Comparison of ENCODE assay signal across 2 cellular contexts in the genomic region with DNA sequence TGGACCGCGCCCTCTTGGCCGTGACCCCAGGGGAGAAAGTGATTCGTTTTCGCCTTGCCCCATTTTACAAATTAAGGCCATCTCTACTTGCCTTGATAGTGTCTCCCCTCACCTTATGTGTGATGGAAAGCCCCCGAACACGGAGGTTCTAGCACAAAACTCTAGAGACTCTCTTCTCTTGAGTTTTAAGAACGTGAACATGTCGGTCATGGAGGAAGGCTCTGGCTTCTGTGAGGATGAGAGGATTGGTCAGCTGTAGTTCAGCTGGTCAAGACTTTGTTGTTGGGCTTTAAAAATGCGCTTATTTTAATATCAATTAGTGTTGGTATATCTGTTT.
TF ChIP-seq lines count a peak whose summit lies in the region.

No MANE protein-coding gene starts in this region.

TF ChIP-seq in K562, 482 proteins besides CTCF, POLR2A, EP300 and RAD21 (continued from another document and continues in another):
- TF ChIP-seq, protein P1, sequence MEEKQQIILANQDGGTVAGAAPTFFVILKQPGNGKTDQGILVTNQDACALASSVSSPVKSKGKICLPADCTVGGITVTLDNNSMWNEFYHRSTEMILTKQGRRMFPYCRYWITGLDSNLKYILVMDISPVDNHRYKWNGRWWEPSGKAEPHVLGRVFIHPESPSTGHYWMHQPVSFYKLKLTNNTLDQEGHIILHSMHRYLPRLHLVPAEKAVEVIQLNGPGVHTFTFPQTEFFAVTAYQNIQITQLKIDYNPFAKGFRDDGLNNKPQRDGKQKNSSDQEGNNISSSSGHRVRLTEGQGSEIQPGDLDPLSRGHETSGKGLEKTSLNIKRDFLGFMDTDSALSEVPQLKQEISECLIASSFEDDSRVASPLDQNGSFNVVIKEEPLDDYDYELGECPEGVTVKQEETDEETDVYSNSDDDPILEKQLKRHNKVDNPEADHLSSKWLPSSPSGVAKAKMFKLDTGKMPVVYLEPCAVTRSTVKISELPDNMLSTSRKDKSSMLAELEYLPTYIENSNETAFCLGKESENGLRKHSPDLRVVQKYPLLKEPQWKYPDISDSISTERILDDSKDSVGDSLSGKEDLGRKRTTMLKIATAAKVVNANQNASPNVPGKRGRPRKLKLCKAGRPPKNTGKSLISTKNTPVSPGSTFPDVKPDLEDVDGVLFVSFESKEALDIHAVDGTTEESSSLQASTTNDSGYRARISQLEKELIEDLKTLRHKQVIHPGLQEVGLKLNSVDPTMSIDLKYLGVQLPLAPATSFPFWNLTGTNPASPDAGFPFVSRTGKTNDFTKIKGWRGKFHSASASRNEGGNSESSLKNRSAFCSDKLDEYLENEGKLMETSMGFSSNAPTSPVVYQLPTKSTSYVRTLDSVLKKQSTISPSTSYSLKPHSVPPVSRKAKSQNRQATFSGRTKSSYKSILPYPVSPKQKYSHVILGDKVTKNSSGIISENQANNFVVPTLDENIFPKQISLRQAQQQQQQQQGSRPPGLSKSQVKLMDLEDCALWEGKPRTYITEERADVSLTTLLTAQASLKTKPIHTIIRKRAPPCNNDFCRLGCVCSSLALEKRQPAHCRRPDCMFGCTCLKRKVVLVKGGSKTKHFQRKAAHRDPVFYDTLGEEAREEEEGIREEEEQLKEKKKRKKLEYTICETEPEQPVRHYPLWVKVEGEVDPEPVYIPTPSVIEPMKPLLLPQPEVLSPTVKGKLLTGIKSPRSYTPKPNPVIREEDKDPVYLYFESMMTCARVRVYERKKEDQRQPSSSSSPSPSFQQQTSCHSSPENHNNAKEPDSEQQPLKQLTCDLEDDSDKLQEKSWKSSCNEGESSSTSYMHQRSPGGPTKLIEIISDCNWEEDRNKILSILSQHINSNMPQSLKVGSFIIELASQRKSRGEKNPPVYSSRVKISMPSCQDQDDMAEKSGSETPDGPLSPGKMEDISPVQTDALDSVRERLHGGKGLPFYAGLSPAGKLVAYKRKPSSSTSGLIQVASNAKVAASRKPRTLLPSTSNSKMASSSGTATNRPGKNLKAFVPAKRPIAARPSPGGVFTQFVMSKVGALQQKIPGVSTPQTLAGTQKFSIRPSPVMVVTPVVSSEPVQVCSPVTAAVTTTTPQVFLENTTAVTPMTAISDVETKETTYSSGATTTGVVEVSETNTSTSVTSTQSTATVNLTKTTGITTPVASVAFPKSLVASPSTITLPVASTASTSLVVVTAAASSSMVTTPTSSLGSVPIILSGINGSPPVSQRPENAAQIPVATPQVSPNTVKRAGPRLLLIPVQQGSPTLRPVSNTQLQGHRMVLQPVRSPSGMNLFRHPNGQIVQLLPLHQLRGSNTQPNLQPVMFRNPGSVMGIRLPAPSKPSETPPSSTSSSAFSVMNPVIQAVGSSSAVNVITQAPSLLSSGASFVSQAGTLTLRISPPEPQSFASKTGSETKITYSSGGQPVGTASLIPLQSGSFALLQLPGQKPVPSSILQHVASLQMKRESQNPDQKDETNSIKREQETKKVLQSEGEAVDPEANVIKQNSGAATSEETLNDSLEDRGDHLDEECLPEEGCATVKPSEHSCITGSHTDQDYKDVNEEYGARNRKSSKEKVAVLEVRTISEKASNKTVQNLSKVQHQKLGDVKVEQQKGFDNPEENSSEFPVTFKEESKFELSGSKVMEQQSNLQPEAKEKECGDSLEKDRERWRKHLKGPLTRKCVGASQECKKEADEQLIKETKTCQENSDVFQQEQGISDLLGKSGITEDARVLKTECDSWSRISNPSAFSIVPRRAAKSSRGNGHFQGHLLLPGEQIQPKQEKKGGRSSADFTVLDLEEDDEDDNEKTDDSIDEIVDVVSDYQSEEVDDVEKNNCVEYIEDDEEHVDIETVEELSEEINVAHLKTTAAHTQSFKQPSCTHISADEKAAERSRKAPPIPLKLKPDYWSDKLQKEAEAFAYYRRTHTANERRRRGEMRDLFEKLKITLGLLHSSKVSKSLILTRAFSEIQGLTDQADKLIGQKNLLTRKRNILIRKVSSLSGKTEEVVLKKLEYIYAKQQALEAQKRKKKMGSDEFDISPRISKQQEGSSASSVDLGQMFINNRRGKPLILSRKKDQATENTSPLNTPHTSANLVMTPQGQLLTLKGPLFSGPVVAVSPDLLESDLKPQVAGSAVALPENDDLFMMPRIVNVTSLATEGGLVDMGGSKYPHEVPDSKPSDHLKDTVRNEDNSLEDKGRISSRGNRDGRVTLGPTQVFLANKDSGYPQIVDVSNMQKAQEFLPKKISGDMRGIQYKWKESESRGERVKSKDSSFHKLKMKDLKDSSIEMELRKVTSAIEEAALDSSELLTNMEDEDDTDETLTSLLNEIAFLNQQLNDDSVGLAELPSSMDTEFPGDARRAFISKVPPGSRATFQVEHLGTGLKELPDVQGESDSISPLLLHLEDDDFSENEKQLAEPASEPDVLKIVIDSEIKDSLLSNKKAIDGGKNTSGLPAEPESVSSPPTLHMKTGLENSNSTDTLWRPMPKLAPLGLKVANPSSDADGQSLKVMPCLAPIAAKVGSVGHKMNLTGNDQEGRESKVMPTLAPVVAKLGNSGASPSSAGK (IDR thresholded peaks at IDR 0.05), result no peak
- TF ChIP-seq ZEB2 (IDR thresholded peaks at IDR 0.05), result no peak

TF ChIP-seq in HepG2, 621 proteins besides CTCF, POLR2A, EP300 and RAD21 (continued from another document):
- TF ChIP-seq, protein P2, sequence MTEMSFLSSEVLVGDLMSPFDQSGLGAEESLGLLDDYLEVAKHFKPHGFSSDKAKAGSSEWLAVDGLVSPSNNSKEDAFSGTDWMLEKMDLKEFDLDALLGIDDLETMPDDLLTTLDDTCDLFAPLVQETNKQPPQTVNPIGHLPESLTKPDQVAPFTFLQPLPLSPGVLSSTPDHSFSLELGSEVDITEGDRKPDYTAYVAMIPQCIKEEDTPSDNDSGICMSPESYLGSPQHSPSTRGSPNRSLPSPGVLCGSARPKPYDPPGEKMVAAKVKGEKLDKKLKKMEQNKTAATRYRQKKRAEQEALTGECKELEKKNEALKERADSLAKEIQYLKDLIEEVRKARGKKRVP (CRISPR knock-in tag; IDR thresholded peaks at IDR 0.05), result no peak
- no peak for TF ChIP-seq ZBTB20 (CRISPR knock-in tag; IDR thresholded peaks at IDR 0.05; ENCODE audit: borderline replicate concordance, low read depth)
- peak; percentile 15; the same call in 1 of the 2 replicates for TF ChIP-seq ZMAT3 (CRISPR knock-in tag; conservative IDR thresholded peaks at IDR 0.05)
- no peak for TF ChIP-seq SCMH1 (CRISPR knock-in tag; IDR thresholded peaks at IDR 0.05; ENCODE audit: borderline replicate concordance)
- TF ChIP-seq TGIF2 (CRISPR knock-in tag; IDR thresholded peaks at IDR 0.05), result no peak
- no peak for TF ChIP-seq NPAS2 (CRISPR knock-in tag; IDR thresholded peaks at IDR 0.05; ENCODE audit: borderline replicate concordance)
- no peak for TF ChIP-seq RARA (CRISPR knock-in tag; IDR thresholded peaks at IDR 0.05)
- TF ChIP-seq, protein P3, sequence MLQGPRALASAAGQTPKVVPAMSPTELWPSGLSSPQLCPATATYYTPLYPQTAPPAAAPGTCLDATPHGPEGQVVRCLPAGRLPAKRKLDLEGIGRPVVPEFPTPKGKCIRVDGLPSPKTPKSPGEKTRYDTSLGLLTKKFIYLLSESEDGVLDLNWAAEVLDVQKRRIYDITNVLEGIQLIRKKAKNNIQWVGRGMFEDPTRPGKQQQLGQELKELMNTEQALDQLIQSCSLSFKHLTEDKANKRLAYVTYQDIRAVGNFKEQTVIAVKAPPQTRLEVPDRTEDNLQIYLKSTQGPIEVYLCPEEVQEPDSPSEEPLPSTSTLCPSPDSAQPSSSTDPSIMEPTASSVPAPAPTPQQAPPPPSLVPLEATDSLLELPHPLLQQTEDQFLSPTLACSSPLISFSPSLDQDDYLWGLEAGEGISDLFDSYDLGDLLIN (CRISPR knock-in tag; IDR thresholded peaks at IDR 0.05; ENCODE audit: borderline replicate concordance), result no peak
- TF ChIP-seq ZNF17 (CRISPR knock-in tag; IDR thresholded peaks at IDR 0.05), result 0 out of 2 replicates have a peak, but pooled peaks have one; percentile 10
